In the genomic region with DNA sequence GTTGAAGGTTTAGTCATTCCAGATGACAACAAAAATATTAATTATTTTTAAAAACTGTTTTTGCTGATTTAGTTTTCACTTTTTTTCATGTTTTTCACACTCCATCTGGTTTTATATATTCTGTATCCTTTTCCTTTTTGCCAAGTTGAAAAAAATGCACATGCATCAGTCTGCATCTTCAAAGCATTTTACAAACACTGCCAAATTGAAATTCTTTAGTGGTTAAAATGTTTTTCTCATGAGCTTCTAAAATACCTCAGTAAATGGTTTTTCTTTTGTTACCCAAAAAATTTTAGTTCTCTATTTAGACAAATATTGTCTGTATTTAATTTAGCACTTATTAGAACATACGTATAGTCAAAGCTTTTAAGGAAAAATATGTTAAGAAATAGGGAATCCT, we compare ENCODE assay signal across 23 cellular contexts.
DNase-seq lines count a peak whose midpoint lies in the region; ATAC-seq and TF ChIP-seq lines count a peak whose summit lies in the region.
"Had no signal": no experiment of that assay in that cellular context is flagged by ENCODE, and none has a peak within 500 bp of the region (broad histone marks: within the 10 kb centered on the region; RNA-seq: fewer than 3 reads in every experiment).

No MANE protein-coding gene starts in this region.

- peak; percentile 21 for DNase-seq in AG20443 (ENCODE audit: low spot score)
- peak; percentile 36 for DNase-seq in HFFc6
- peak; percentile 58 for DNase-seq in astrocyte of the cerebellum (ENCODE audit: low read depth)
- peak; percentile 83 for DNase-seq in fibroblast of peridontal ligament (ENCODE audit: extremely low read depth)
- no peak for DNase-seq in CD8-positive, alpha-beta T cell
- DNase-seq in Peyer's patch, result no peak
- no peak for DNase-seq in COLO668 (lab: John Stamatoyannopoulos, UW; ENCODE audit: unreplicated experiment)
- DNase-seq: DMS79 treated with DMSO at 0.1 percent for 48 hours, GDM1, H7, KG1, MV-4-11, NCI-H1417, NCI-H187, NCI-H226, NCI-H524 treated with DMSO at 0.1 percent for 48 hours, PC-3, SIG-M5 had no signal

- TF ChIP-seq CTCF in HFFc6 (IDR thresholded peaks at IDR 0.05) (no peak), astrocyte of the cerebellum (IDR thresholded peaks at IDR 0.05; ENCODE audit: low read depth, low read length, missing control alignments) (no peak), Peyer's patch (IDR thresholded peaks at IDR 0.05) (no peak)
- TF ChIP-seq CTCF in CD8-positive, alpha-beta T cell (IDR thresholded peaks at IDR 0.05), result no peak

- no peaks in the 10 kb centered on the region for H3K9me3 ChIP-seq in CD8-positive, alpha-beta T cell (ENCODE audit: low read length)
- no peaks in the 10 kb centered on the region for H3K9me3 ChIP-seq in Peyer's patch

- no peak overlapping the region for H3K27ac Mint-ChIP-seq in HFFc6
- H3K27ac Mint-ChIP-seq in CD8-positive, alpha-beta T cell, result no peak overlapping the region

- H3K4me3 ChIP-seq in astrocyte of the cerebellum (ENCODE audit: low read depth, low read length) (no peak overlapping the region), Peyer's patch (no peak overlapping the region)
- no peak overlapping the region for H3K4me3 ChIP-seq in CD8-positive, alpha-beta T cell (ENCODE audit: low read depth, low read length)
- H3K4me3 ChIP-seq: GM12878 had no signal

- no peak overlapping the region for H3K4me3 Mint-ChIP-seq in HFFc6
- H3K4me3 Mint-ChIP-seq in CD8-positive, alpha-beta T cell, result no peak overlapping the region

- no peaks in the 10 kb centered on the region for H3K4me1 ChIP-seq in CD8-positive, alpha-beta T cell (ENCODE audit: insufficient read depth, low read length)
- H3K4me1 ChIP-seq in Peyer's patch, result no peaks in the 10 kb centered on the region

- H3K9me3 Mint-ChIP-seq in HFFc6, result no peaks in the 10 kb centered on the region
- H3K9me3 Mint-ChIP-seq in CD8-positive, alpha-beta T cell, result no peaks in the 10 kb centered on the region

- CTCF ChIA-PET in CD8-positive, alpha-beta T cell (lab: Charles Lee), result no interaction called here

- H3K4me1 Mint-ChIP-seq in HFFc6 (ENCODE audit: low read depth), result peaks cover 42% of the 10 kb centered on the region
- H3K4me1 Mint-ChIP-seq in CD8-positive, alpha-beta T cell (ENCODE audit: low read depth), result no peaks in the 10 kb centered on the region

- H3K36me3 ChIP-seq in CD8-positive, alpha-beta T cell (ENCODE audit: insufficient read depth, low read length), result no peaks in the 10 kb centered on the region
- H3K36me3 ChIP-seq in Peyer's patch, result no peaks in the 10 kb centered on the region

- H3K27me3 ChIP-seq in CD8-positive, alpha-beta T cell (ENCODE audit: insufficient read depth, low read length), result no peaks in the 10 kb centered on the region
- H3K27me3 ChIP-seq in Peyer's patch, result no peaks in the 10 kb centered on the region

- ATAC-seq in CD8-positive, alpha-beta T cell, result no peak
- no peak for ATAC-seq in GM21717 (IDR thresholded peaks at IDR 0.05; ENCODE audit: unreplicated experiment)
- ATAC-seq: GM12878, HepG2, PC-3 had no signal

- in situ Hi-C loops in astrocyte of the cerebellum (cut with HindIII; ENCODE audit: low sequenced_read_pairs), result no loop called here

- H3K36me3 Mint-ChIP-seq in HFFc6 (ENCODE audit: low read depth), result no peaks in the 10 kb centered on the region
- no peaks in the 10 kb centered on the region for H3K36me3 Mint-ChIP-seq in CD8-positive, alpha-beta T cell

- no peak overlapping the region for H3K27ac ChIP-seq in CD8-positive, alpha-beta T cell (ENCODE audit: low read depth, low read length)
- H3K27ac ChIP-seq in Peyer's patch, result no peak overlapping the region
- H3K27ac ChIP-seq: C4-2B, RWPE1 had no signal

- no peak for TF ChIP-seq POLR2A in Peyer's patch (IDR thresholded peaks at IDR 0.05)

- intact Hi-C loops in CD8-positive, alpha-beta T cell (cut with DNase I, micrococcal nuclease), result no loop called here

- peaks cover 2% of the 10 kb centered on the region; the same call in 1 of the 2 replicates for H3K27me3 Mint-ChIP-seq in HFFc6 (ENCODE audit: insufficient read depth)
- no peaks in the 10 kb centered on the region for H3K27me3 Mint-ChIP-seq in CD8-positive, alpha-beta T cell (ENCODE audit: low read depth)

- POLR2A ChIA-PET in CD8-positive, alpha-beta T cell (lab: Charles Lee), result no interaction called here

Comparison
In these comparisons a context has a peak if more than half of its experiments do, and no peak if none do; other contexts are left out.
1. DNase-seq: peak in AG20443 (single experiment), HFFc6 (single experiment), astrocyte of the cerebellum (single experiment) and fibroblast of peridontal ligament (single experiment); none in CD8-positive, alpha-beta T cell (0 of 7), Peyer's patch (0 of 3) and COLO668 (single experiment).